ENCODE assay signal across 22 cellular contexts in the genomic region with DNA sequence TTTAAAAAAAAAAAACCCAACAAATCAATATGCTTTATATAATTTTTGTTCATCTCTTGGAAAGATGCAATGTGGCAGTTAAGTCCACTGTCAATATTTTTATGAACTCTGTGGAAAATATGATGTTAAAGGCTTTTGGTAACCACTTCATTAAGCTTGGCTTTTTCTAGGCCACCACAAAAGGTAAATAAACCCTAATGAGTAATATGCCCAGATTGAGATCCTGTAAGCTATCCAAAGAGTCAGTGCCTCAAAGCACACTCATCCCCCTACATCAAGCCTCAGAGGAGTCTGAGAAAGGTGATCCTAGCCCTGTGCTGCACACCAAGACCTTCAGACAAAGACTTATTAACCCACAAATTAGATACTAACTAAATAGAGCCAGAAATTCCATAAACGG.
A peak's percentile ranks its signal among the peaks of the same experiment; 100 is the strongest.
DNase-seq lines count a peak whose midpoint lies in the region; FAIRE-seq and TF ChIP-seq lines count a peak whose summit lies in the region.
"Had no signal": no experiment of that assay in that cellular context is flagged by ENCODE, and none has a peak within 500 bp of the region (broad histone marks: within the 10 kb centered on the region; RNA-seq: fewer than 3 reads in every experiment).

No MANE protein-coding gene starts in this region.

- no peak for FAIRE-seq in GM12891 (lab: Jason Lieb, UNC)

- H3K4me1 ChIP-seq in tibial artery: no peaks in the 10 kb centered on the region
- H3K4me1 ChIP-seq in SK-N-SH (ENCODE audit: control insufficient read depth in 1 of 2, insufficient read depth in 2 of 2, low read depth in 1 of 2, low read length in 1 of 2): peaks cover 0 to 4% of the 10 kb centered on the region in 2 experiments; a peak in 1 of 4 replicates
- H3K4me1 ChIP-seq: foreskin keratinocyte, parathyroid adenoma had no signal

- no peaks in the 10 kb centered on the region for H4K20me1 ChIP-seq in SK-N-SH (ENCODE audit: insufficient read depth)

- CTCF ChIA-PET in SK-N-SH (lab: Yijun Ruan, JAX): interaction anchor here (3.2 kb wide), 1 partner anchor 33 kb away, joined by 17 read pairs; no protein-coding TSS in a partner anchor

- POLR2A ChIA-PET in SK-N-SH (lab: Yijun Ruan, JAX): no interaction called here

- no peak overlapping the region for H2AFZ ChIP-seq in SK-N-SH (ENCODE audit: low read depth)
- H2AFZ ChIP-seq: parathyroid adenoma had no signal

- no peaks in the 10 kb centered on the region for H3F3A ChIP-seq in SK-N-SH (replicated peaks; ENCODE audit: insufficient read depth)

- intact Hi-C loops in tibial artery (cut with DNase I; ENCODE audit: low total_unique reads): no loop called here

- H3K9me2 ChIP-seq in SK-N-SH: no peaks in the 10 kb centered on the region

- no peak overlapping the region for H3K4me2 ChIP-seq in SK-N-SH

- H3K4me3 ChIP-seq in kidney epithelial cell (ENCODE audit: low read depth, low read length) (no peak overlapping the region), tibial artery (no peak overlapping the region), SK-N-SH (ENCODE audit: low read depth in 2 of 2, low read length in 1 of 2) (no peak overlapping the region)

- no peak for TF ChIP-seq CTCF in kidney epithelial cell (IDR thresholded peaks at IDR 0.05; ENCODE audit: insufficient read depth, low read length, poor library complexity, severe bottlenecking)
- no peak for TF ChIP-seq CTCF in tibial artery (IDR thresholded peaks at IDR 0.05)
- no peak for TF ChIP-seq CTCF in SK-N-SH (IDR thresholded peaks at IDR 0.05)

- H3K79me2 ChIP-seq in SK-N-SH (ENCODE audit: insufficient read depth): no peaks in the 10 kb centered on the region
- H3K79me2 ChIP-seq: parathyroid adenoma had no signal

- H3K27ac ChIP-seq in tibial artery (no peak overlapping the region), SK-N-SH (ENCODE audit: low read depth in 2 of 2, low read length in 1 of 2) (no peak overlapping the region)
- H3K27ac ChIP-seq: foreskin keratinocyte, parathyroid adenoma had no signal

- no peak overlapping the region for H3K9ac ChIP-seq in SK-N-SH
- H3K9ac ChIP-seq: parathyroid adenoma had no signal

- DNase-seq in AG08395 (ENCODE audit: low spot score) (peak; percentile 46), H4 (ENCODE audit: low spot score) (peak; percentile 74), astrocyte of the hippocampus (ENCODE audit: low read depth, low spot score) (peak; percentile 86), kidney epithelial cell (ENCODE audit: low read depth) (peak; percentile 57), SKM-1 treated with dmso at 0.1 percent for 144 hours (lab: John Stamatoyannopoulos, UW; ENCODE audit: unreplicated experiment) (no peak), GM12891 (ENCODE audit: insufficient read length, low spot score) (no peak), tibial artery (no peak), SK-N-SH (no peak)
- DNase-seq: activated CD4-positive, alpha-beta T cell treated with anti-CD3 and anti-CD28 coated beads for 1 hour; activated T-cell treated with anti-CD3 and anti-CD28 coated beads, Interleukin-2, amount 50 U/mL, for 72 hours; CD8-positive, alpha-beta T cell; cortex of kidney; DMS79; hippocampal formation; islet precursor cell; naive thymus-derived CD4-positive, alpha-beta T cell; NCI-H1436 treated with DMSO at 0.1 percent for 48 hours; NCI-H2171; NCI-H69; stimulated activated CD4-positive, alpha-beta T cell treated with anti-CD3 and anti-CD28 coated beads, Interleukin-1b, Interleukin-23, amount 100 ng/mL, for 48 hours had no signal

- TF ChIP-seq POLR2A in GM12891 (IDR thresholded peaks at IDR 0.05; ENCODE audit: low read depth, low read length): no peak

- H3K36me3 ChIP-seq in kidney epithelial cell (ENCODE audit: control insufficient read depth, insufficient read depth, low read length) (no peaks in the 10 kb centered on the region), tibial artery (no peaks in the 10 kb centered on the region), SK-N-SH (replicated peaks in 1 of 2; ENCODE audit: control insufficient read depth in 1 of 2, insufficient read depth in 2 of 2, low read length in 1 of 2) (no peaks in the 10 kb centered on the region)

- no peaks in the 10 kb centered on the region for H3K27me3 ChIP-seq in kidney epithelial cell (ENCODE audit: control insufficient read depth, insufficient read depth, low read length)
- H3K27me3 ChIP-seq in tibial artery: peaks cover 0 to 4% of the 10 kb centered on the region in 2 donors
- no peaks in the 10 kb centered on the region for H3K27me3 ChIP-seq in SK-N-SH (ENCODE audit: insufficient read depth)
- H3K27me3 ChIP-seq: foreskin keratinocyte had no signal

- no peak for TF ChIP-seq EP300 in SK-N-SH (IDR thresholded peaks at IDR 0.05; ENCODE audit: borderline replicate concordance in 1 of 2, low read depth in 1 of 2, low read length in 1 of 2)

- WGBS in SK-N-SH (ENCODE audit: low lambda C conversion rate): 61% methylated on average over 1 of the region's 1 CpG

- no peak for TF ChIP-seq RAD21 in SK-N-SH (IDR thresholded peaks at IDR 0.05; ENCODE audit: low read length)

- H3K9me3 ChIP-seq in tibial artery: no peaks in the 10 kb centered on the region
- no peaks in the 10 kb centered on the region for H3K9me3 ChIP-seq in SK-N-SH

TF ChIP-seq in GM12891, 5 proteins besides CTCF, POLR2A, EP300 and RAD21:
- TF ChIP-seq TAF1 (IDR thresholded peaks at IDR 0.05; ENCODE audit: low read depth, low read length): no peak
- TF ChIP-seq POLR2AphosphoS5 (IDR thresholded peaks at IDR 0.05; ENCODE audit: low read depth, low read length): no peak
- TF ChIP-seq SPI1 (IDR thresholded peaks at IDR 0.05; ENCODE audit: low read depth, low read length): no peak
- TF ChIP-seq PAX5 (IDR thresholded peaks at IDR 0.05; ENCODE audit: insufficient read depth, low read length, severe bottlenecking): no peak
- TF ChIP-seq POU2F2 (IDR thresholded peaks at IDR 0.05; ENCODE audit: low read depth, low read length): no peak
TF ChIP-seq in GM12891: peak in this region for 0.

TF ChIP-seq in SK-N-SH, 30 proteins besides CTCF, POLR2A, EP300 and RAD21:
- TF ChIP-seq TCF12 (IDR thresholded peaks at IDR 0.05) (no peak), NFIC (IDR thresholded peaks at IDR 0.05; ENCODE audit: borderline replicate concordance) (no peak), SMC3 (IDR thresholded peaks at IDR 0.05; ENCODE audit: low read depth, low read length) (no peak), GATA2 (CRISPR knock-in tag; IDR thresholded peaks at IDR 0.05) (no peak), RFX5 (IDR thresholded peaks at IDR 0.05; ENCODE audit: low read length) (no peak), POLR2AphosphoS5 (IDR thresholded peaks at IDR 0.05; ENCODE audit: low read depth, low read length) (no peak), CHD2 (IDR thresholded peaks at IDR 0.05; ENCODE audit: low read length, partially characterized antibody) (no peak)
- TF ChIP-seq, protein P1, sequence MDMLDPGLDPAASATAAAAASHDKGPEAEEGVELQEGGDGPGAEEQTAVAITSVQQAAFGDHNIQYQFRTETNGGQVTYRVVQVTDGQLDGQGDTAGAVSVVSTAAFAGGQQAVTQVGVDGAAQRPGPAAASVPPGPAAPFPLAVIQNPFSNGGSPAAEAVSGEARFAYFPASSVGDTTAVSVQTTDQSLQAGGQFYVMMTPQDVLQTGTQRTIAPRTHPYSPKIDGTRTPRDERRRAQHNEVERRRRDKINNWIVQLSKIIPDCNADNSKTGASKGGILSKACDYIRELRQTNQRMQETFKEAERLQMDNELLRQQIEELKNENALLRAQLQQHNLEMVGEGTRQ (IDR thresholded peaks at IDR 0.05; ENCODE audit: borderline replicate concordance, low read depth, low read length): no peak
- TF ChIP-seq, protein P2, sequence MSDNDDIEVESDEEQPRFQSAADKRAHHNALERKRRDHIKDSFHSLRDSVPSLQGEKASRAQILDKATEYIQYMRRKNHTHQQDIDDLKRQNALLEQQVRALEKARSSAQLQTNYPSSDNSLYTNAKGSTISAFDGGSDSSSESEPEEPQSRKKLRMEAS (IDR thresholded peaks at IDR 0.05; ENCODE audit: low read depth): no peak

Comparison
In these comparisons a context has a peak if more than half of its experiments do, and no peak if none do; other contexts are left out.
1. DNase-seq: peak in AG08395 (single experiment), H4 (single experiment), astrocyte of the hippocampus (single experiment) and kidney epithelial cell (single experiment); none in SKM-1 treated with dmso at 0.1 percent for 144 hours (single experiment), GM12891 (single experiment), tibial artery (0 of 2) and SK-N-SH (single experiment).